8 cellular contexts compared by ENCODE assay signal in the genomic region with DNA sequence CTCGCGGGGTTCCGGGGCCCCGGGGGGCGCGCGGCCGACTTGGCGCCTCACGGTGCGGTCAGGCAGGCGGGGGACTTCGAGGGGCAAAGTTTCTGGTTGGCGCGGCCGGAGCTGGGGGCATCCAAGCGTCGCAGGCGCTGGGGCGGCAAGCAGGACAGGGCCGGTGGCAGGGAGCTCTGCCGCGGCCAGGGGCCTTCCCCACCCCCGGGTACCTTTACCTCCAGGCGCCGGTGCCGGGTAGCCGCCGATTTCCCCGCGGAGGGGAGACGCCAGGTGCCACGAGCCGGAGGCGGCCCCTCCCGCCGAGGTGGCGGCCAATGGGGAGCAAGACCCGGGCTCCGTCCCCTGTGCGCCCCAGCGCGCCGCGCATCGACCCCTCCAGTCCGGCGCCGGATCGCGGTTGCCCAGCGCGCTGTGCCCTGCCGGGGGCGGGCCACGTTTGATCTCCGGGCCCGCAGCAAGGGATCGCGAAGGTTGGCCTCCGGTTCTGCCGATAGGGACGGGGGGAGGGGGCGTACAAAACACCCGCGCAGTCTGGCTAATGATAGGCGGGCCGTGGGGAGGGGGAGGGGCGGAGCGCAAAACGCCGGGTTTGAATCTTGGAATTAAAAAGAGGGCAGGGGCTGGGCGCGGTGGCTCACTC.
DNase-seq lines count a peak whose midpoint lies in the region; ATAC-seq and TF ChIP-seq lines count a peak whose summit lies in the region.

A gene with protein sequence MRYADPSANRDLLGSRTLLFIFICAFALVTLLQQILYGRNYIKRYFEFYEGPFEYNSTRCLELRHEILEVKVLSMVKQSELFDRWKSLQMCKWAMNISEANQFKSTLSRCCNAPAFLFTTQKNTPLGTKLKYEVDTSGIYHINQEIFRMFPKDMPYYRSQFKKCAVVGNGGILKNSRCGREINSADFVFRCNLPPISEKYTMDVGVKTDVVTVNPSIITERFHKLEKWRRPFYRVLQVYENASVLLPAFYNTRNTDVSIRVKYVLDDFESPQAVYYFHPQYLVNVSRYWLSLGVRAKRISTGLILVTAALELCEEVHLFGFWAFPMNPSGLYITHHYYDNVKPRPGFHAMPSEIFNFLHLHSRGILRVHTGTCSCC (minus strand): TSS at position 495 of the 643 bp plus-strand sequence. CDS start 545 bp downstream, outside the sequence.

- peaks cover 16% of the 10 kb centered on the region for H3K4me1 Mint-ChIP-seq in memory B cell

- no peaks in the 10 kb centered on the region for H3K36me3 Mint-ChIP-seq in memory B cell

- H3K27me3 Mint-ChIP-seq in memory B cell = peaks cover 26% of the 10 kb centered on the region

- no peak within 1 kb of the TSS for H3K27ac Mint-ChIP-seq in memory B cell

- H3K4me3 ChIP-seq in astrocyte of the cerebellum (ENCODE audit: low read depth, low read length) = peak within 1 kb of the TSS; percentile 53

- ATAC-seq in memory B cell (ENCODE audit: low read depth) (peak; percentile 32), GM21515 (IDR thresholded peaks at IDR 0.05; ENCODE audit: unreplicated experiment) (no peak)

- H3K9me3 Mint-ChIP-seq in memory B cell = peaks cover 4% of the 10 kb centered on the region

- in situ Hi-C loops in astrocyte of the cerebellum (cut with HindIII; ENCODE audit: low sequenced_read_pairs) = no loop called here

- DNase-seq in GM10266 (ENCODE audit: extremely low spot score) (peak; percentile 54), NCI-H1105 treated with DMSO at 0.1 percent for 48 hours (lab: John Stamatoyannopoulos, UW) (peak; percentile 45), astrocyte of the cerebellum (ENCODE audit: low read depth) (no peak), memory B cell (ENCODE audit: low spot score in 2 of 2) (peak in 1 of 2 donors; percentile 10), SW 1271 (lab: John Stamatoyannopoulos, UW) (no peak), dedifferentiated amniotic fluid mesenchymal stem cell (ENCODE audit: extremely low spot score) (no peak)
- no peak for DNase-seq in stimulated activated CD8-positive, alpha-beta memory T cell treated with anti-CD3 and anti-CD28 coated beads, Interleukin-4, amount 100 ng/mL, for 48 hours

- peak within 1 kb of the TSS; percentile 78 for H3K4me3 Mint-ChIP-seq in memory B cell

- TF ChIP-seq CTCF in GM10266 (IDR thresholded peaks at IDR 0.05; ENCODE audit: control insufficient read depth, insufficient read depth, low read depth, missing control alignments) (no peak), astrocyte of the cerebellum (IDR thresholded peaks at IDR 0.05; ENCODE audit: low read depth, low read length, missing control alignments) (no peak)

Comparison
In these comparisons a context has a peak if more than half of its experiments do, and no peak if none do; other contexts are left out.
1. DNase-seq: peak in GM10266 (single experiment) and NCI-H1105 treated with DMSO at 0.1 percent for 48 hours (single experiment); none in astrocyte of the cerebellum (single experiment), SW 1271 (0 of 2), stimulated activated CD8-positive, alpha-beta memory T cell treated with anti-CD3 and anti-CD28 coated beads, Interleukin-4, amount 100 ng/mL, for 48 hours (single experiment) and dedifferentiated amniotic fluid mesenchymal stem cell (single experiment).